8 cellular contexts compared by ENCODE assay signal in the genomic region with DNA sequence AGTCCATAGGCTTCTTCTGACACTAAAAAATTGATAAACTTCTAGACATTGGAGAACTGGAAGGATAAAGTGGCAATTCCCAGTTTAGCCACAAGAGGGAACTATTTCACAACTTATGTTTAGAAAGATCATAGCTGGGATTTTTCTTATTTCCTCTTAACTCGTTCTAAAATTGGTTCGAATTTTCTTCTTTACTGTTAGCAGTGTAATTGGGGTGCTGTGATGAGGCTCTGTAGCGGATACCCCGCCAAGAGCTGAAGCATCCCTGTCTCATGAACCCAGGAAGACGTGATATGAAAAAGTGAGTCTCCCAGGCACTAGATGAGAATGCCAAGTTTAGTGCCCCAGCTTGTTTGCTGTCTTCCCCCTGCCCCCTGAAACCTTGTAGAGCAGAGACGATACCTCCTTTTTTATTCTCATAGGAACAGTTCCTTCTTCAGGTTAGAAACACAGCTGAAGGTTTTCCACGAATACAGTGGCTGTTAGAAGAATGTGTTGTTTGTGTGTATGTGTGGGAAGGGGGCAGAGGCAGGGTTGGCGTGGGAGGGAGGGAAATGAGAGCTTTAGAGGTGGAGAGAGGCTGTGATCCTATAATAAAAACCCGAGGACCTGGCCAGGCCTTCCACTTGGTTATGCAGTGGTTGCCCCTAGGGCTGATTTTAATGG.
DNase-seq lines count a peak whose midpoint lies in the region; ATAC-seq and TF ChIP-seq lines count a peak whose summit lies in the region.

No MANE protein-coding gene starts in this region.

- H3K9me3 ChIP-seq in colonic mucosa: no peaks in the 10 kb centered on the region

- H3K4me3 ChIP-seq in colonic mucosa: no peak overlapping the region

- H3K9ac ChIP-seq in colonic mucosa (ENCODE audit: low read depth in 2 of 2, low read length in 2 of 2): no peak overlapping the region

- peak; percentile 87 for TF ChIP-seq CTCF in colonic mucosa (IDR thresholded peaks at IDR 0.05)

- intact Hi-C loops in colonic mucosa (cut with DNase I): loop anchor here (2.0 kb wide), 1 partner anchor 799 kb away; no protein-coding TSS in a partner anchor

- H3K27me3 ChIP-seq in colonic mucosa: no peaks in the 10 kb centered on the region

- peak; percentile 27 for DNase-seq in DMS53 (lab: John Stamatoyannopoulos, UW)
- DNase-seq in DMS53 treated with DMSO at 0.1 percent for 48 hours (lab: John Stamatoyannopoulos, UW; ENCODE audit: unreplicated experiment): no peak
- DNase-seq in OCI-M1 (lab: John Stamatoyannopoulos, UW): peak; percentile 87
- peak; percentile 30 for DNase-seq in colonic mucosa
- peak; percentile 74 for DNase-seq in medulla oblongata (ENCODE audit: extremely low spot score)

- no peak overlapping the region for H3K27ac ChIP-seq in colonic mucosa

- peak; percentile 38 for ATAC-seq in HG02885 (IDR thresholded peaks at IDR 0.05; ENCODE audit: poor library complexity, unreplicated experiment)
- no peak for ATAC-seq in HG02852 (IDR thresholded peaks at IDR 0.05; ENCODE audit: unreplicated experiment)
- no peak for ATAC-seq in GM19328 (IDR thresholded peaks at IDR 0.05; ENCODE audit: unreplicated experiment)

- no peaks in the 10 kb centered on the region for H3K4me1 ChIP-seq in colonic mucosa

- no peaks in the 10 kb centered on the region for H3K36me3 ChIP-seq in colonic mucosa
